In the genomic region with DNA sequence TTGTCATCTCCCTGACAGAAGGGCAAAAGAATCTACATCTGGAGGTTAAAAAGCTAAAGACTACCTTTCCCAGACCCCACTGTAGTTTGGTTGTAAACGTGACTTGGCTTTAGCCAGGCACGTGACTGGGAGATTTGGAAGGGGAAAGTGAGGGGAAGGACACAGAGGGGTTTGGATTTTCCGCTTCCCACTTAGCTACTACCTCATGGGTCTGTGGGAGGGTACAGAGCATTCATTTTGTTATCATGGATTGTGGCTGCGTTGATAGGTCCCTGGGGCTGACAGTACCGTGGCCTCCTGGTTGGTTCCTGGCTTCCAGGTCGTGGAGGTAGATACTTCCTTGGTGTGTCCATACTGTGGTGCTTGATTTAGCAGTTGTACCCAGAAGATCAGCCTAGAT, we compare ENCODE assay signal across 19 cellular contexts. TPM values are rescaled to one million over a fixed set of nuclear protein-coding genes. Genes with fewer than 3 reads are reported as not detected.
DNase-seq lines count a peak whose midpoint lies in the region; ATAC-seq and TF ChIP-seq lines count a peak whose summit lies in the region.
"Had no signal": no experiment of that assay in that cellular context is flagged by ENCODE, and none has a peak within 500 bp of the region (broad histone marks: within the 10 kb centered on the region; RNA-seq: fewer than 3 reads in every experiment).

No MANE protein-coding gene starts in this region.

- H2BK12ac ChIP-seq in mesenchymal stem cell (ENCODE audit: low read length in 2 of 2), result no peak overlapping the region

- no peak overlapping the region for H3K4me3 Mint-ChIP-seq in CD14-positive monocyte
- H3K4me3 Mint-ChIP-seq in HFFc6, result peak overlapping the region; percentile 11; the same call in 1 of the 2 replicates
- H3K4me3 Mint-ChIP-seq in activated CD8-positive, alpha-beta T cell treated with anti-CD3 and anti-CD28 coated beads, Interleukin-2, amount 10 ng/mL, durations not matched to agents 7 days and 5 days, result peak overlapping the region; percentile 19
- H3K4me3 Mint-ChIP-seq: effector memory CD8-positive, alpha-beta T cell had no signal

- H3K9me3 ChIP-seq in mesenchymal stem cell (ENCODE audit: control insufficient read depth, low read length) (no peaks in the 10 kb centered on the region), prostate gland (no peaks in the 10 kb centered on the region)
- H3K9me3 ChIP-seq: sigmoid colon, SJSA1 had no signal

- no peak overlapping the region for H3K18ac ChIP-seq in mesenchymal stem cell (ENCODE audit: low read depth in 1 of 2, low read length in 2 of 2)

- peak overlapping the region; percentile 43 for H4K91ac ChIP-seq in mesenchymal stem cell (ENCODE audit: low read length)

- H3K27ac ChIP-seq in mesenchymal stem cell (ENCODE audit: low read length, poor library complexity, severe bottlenecking), result no peak overlapping the region
- H3K27ac ChIP-seq in prostate gland, result no peak overlapping the region
- H3K27ac ChIP-seq: sigmoid colon, SJSA1 had no signal

- DNase-seq in CD14-positive monocyte (ENCODE audit: low spot score) (no peak), HFFc6 (no peak), mesenchymal stem cell (no peak), SK-N-DZ (ENCODE audit: low spot score) (no peak), Right ventricle myocardium superior (no peak), prostate gland (ENCODE audit: low spot score) (no peak)
- DNase-seq in activated CD8-positive, alpha-beta T cell treated with anti-CD3 and anti-CD28 coated beads, Interleukin-2, amount 10 ng/mL, durations not matched to agents 7 days and 5 days, result no peak
- DNase-seq: activated CD4-positive, alpha-beta T cell treated with anti-CD3 and anti-CD28 coated beads, Interleukin-2, amount 10 ng/mL, durations not matched to agents 7 days and 5 days; amniotic stem cell; cerebellar nuclear complex; effector memory CD8-positive, alpha-beta T cell; GDM1; hippocampal formation; kidney; midbrain; sigmoid colon; substantia nigra had no signal

- H2AK5ac ChIP-seq in mesenchymal stem cell (ENCODE audit: low read length, severe bottlenecking), result no peak overlapping the region

- H3K14ac ChIP-seq in mesenchymal stem cell (ENCODE audit: low read length in 2 of 2), result no peak overlapping the region

- POLR2A ChIA-PET in activated CD8-positive, alpha-beta T cell treated with anti-CD3 and anti-CD28 coated beads, Interleukin-2, amount 10 ng/mL, durations not matched to agents 7 days and 5 days (lab: Charles Lee), result no interaction called here

- H2BK15ac ChIP-seq in mesenchymal stem cell (ENCODE audit: low read depth, poor library complexity, severe bottlenecking), result no peak overlapping the region

- H3K9me3 Mint-ChIP-seq in CD14-positive monocyte, result no peaks in the 10 kb centered on the region
- no peaks in the 10 kb centered on the region for H3K9me3 Mint-ChIP-seq in HFFc6
- H3K9me3 Mint-ChIP-seq in activated CD8-positive, alpha-beta T cell treated with anti-CD3 and anti-CD28 coated beads, Interleukin-2, amount 10 ng/mL, durations not matched to agents 7 days and 5 days (ENCODE audit: insufficient read depth), result no peaks in the 10 kb centered on the region
- H3K9me3 Mint-ChIP-seq: activated CD4-positive, alpha-beta T cell treated with anti-CD3 and anti-CD28 coated beads, Interleukin-2, amount 10 ng/mL, durations not matched to agents 7 days and 5 days; effector memory CD8-positive, alpha-beta T cell had no signal

- H3K4me1 Mint-ChIP-seq in CD14-positive monocyte, result peaks cover 44% of the 10 kb centered on the region
- peaks cover 50% of the 10 kb centered on the region for H3K4me1 Mint-ChIP-seq in HFFc6 (ENCODE audit: low read depth)
- peaks cover 61% of the 10 kb centered on the region for H3K4me1 Mint-ChIP-seq in activated CD8-positive, alpha-beta T cell treated with anti-CD3 and anti-CD28 coated beads, Interleukin-2, amount 10 ng/mL, durations not matched to agents 7 days and 5 days (ENCODE audit: low read depth)

- H3K4me3 ChIP-seq in mesenchymal stem cell (ENCODE audit: insufficient read depth in 1 of 2, low read depth in 1 of 2, low read length in 2 of 2), result no peak overlapping the region
- no peak overlapping the region for H3K4me3 ChIP-seq in prostate gland
- H3K4me3 ChIP-seq: sigmoid colon, SJSA1 had no signal

- no peak overlapping the region for H2AFZ ChIP-seq in mesenchymal stem cell (ENCODE audit: low read depth, low read length)

- no peaks in the 10 kb centered on the region for H3K4me1 ChIP-seq in mesenchymal stem cell (ENCODE audit: control insufficient read depth, insufficient read depth, low read depth, low read length)
- peaks cover 4% of the 10 kb centered on the region for H3K4me1 ChIP-seq in prostate gland (replicated peaks)

- CTCF ChIA-PET in activated CD8-positive, alpha-beta T cell treated with anti-CD3 and anti-CD28 coated beads, Interleukin-2, amount 10 ng/mL, durations not matched to agents 7 days and 5 days (lab: Charles Lee), result interaction anchor here (0.6 kb wide), 1 partner anchor 29 kb away, joined by 3 read pairs; no protein-coding TSS in a partner anchor

- WGBS in mesenchymal stem cell, result 76% methylated on average over 6 of the region's 6 CpGs
- WGBS in prostate gland, result 93% methylated on average over 6 of the region's 6 CpGs

- H2BK120ac ChIP-seq in mesenchymal stem cell (ENCODE audit: low read depth, low read length), result no peak overlapping the region

- no peaks in the 10 kb centered on the region for H3K36me3 ChIP-seq in mesenchymal stem cell (ENCODE audit: control insufficient read depth in 1 of 2, insufficient read depth in 2 of 2, low read depth in 1 of 2, low read length in 2 of 2)
- H3K36me3 ChIP-seq in prostate gland, result no peaks in the 10 kb centered on the region
- H3K36me3 ChIP-seq: sigmoid colon had no signal

- no peak for ATAC-seq in activated CD8-positive, alpha-beta T cell treated with anti-CD3 and anti-CD28 coated beads, Interleukin-2, amount 10 ng/mL, durations not matched to agents 7 days and 5 days
- ATAC-seq in Right ventricle myocardium superior (ENCODE audit: poor library complexity) (no peak), GM18858 (IDR thresholded peaks at IDR 0.05; ENCODE audit: unreplicated experiment) (no peak)
- ATAC-seq: effector memory CD8-positive, alpha-beta T cell had no signal

- no peak for TF ChIP-seq POLR2A in prostate gland (IDR thresholded peaks at IDR 0.05)

- no peak overlapping the region for H3K4ac ChIP-seq in mesenchymal stem cell (ENCODE audit: low read depth in 1 of 2, low read length in 2 of 2)

- H3K27me3 ChIP-seq in mesenchymal stem cell (ENCODE audit: control insufficient read depth in 1 of 2, insufficient read depth in 1 of 2, low read length in 2 of 2) (no peaks in the 10 kb centered on the region), prostate gland (replicated peaks; ENCODE audit: insufficient read depth) (no peaks in the 10 kb centered on the region)
- H3K27me3 ChIP-seq: sigmoid colon, SJSA1 had no signal

- no peak overlapping the region for H3K9ac ChIP-seq in mesenchymal stem cell (ENCODE audit: low read length)

- intact Hi-C loops in CD14-positive monocyte (cut with micrococcal nuclease) (loop anchor here in 1 of 2 donors (10.0 kb wide), 1 partner anchor 160 kb away; no protein-coding TSS in a partner anchor), Right ventricle myocardium superior (cut with DNase I) (no loop called here), prostate gland (cut with DNase I) (no loop called here)

- H3K27me3 Mint-ChIP-seq in CD14-positive monocyte (ENCODE audit: low read depth in 3 of 3), result no peaks in the 10 kb centered on the region
- H3K27me3 Mint-ChIP-seq in HFFc6 (ENCODE audit: insufficient read depth), result peaks cover 5% of the 10 kb centered on the region; the same call in 1 of the 2 replicates
- H3K27me3 Mint-ChIP-seq in activated CD8-positive, alpha-beta T cell treated with anti-CD3 and anti-CD28 coated beads, Interleukin-2, amount 10 ng/mL, durations not matched to agents 7 days and 5 days (ENCODE audit: low read depth), result no peaks in the 10 kb centered on the region
- H3K27me3 Mint-ChIP-seq: activated CD4-positive, alpha-beta T cell treated with anti-CD3 and anti-CD28 coated beads, Interleukin-2, amount 10 ng/mL, durations not matched to agents 7 days and 5 days; effector memory CD8-positive, alpha-beta T cell had no signal

- H4K8ac ChIP-seq in mesenchymal stem cell (ENCODE audit: low read length), result no peak overlapping the region

- TF ChIP-seq CTCF in CD14-positive monocyte (IDR thresholded peaks at IDR 0.05), result no peak
- no peak for TF ChIP-seq CTCF in HFFc6 (IDR thresholded peaks at IDR 0.05)
- TF ChIP-seq CTCF in prostate gland (IDR thresholded peaks at IDR 0.05), result no peak

- H3K36me3 Mint-ChIP-seq in CD14-positive monocyte (peaks cover 0 to 2% of the 10 kb centered on the region in 2 donors), HFFc6 (ENCODE audit: low read depth) (peaks cover 4% of the 10 kb centered on the region; the same call in 1 of the 2 replicates)
- H3K36me3 Mint-ChIP-seq in activated CD8-positive, alpha-beta T cell treated with anti-CD3 and anti-CD28 coated beads, Interleukin-2, amount 10 ng/mL, durations not matched to agents 7 days and 5 days (ENCODE audit: low read depth), result peaks cover 27% of the 10 kb centered on the region

- H3K23ac ChIP-seq in mesenchymal stem cell (ENCODE audit: low read length in 2 of 2), result no peak overlapping the region

- H3K4me2 ChIP-seq in mesenchymal stem cell (ENCODE audit: low read length, poor library complexity, severe bottlenecking), result no peak overlapping the region

- H3K27ac Mint-ChIP-seq in CD14-positive monocyte (peak overlapping the region in 4 of 7 donors; percentile 13 to 68 (median 36)), HFFc6 (no peak overlapping the region)
- peak overlapping the region; percentile 39 for H3K27ac Mint-ChIP-seq in activated CD8-positive, alpha-beta T cell treated with anti-CD3 and anti-CD28 coated beads, Interleukin-2, amount 10 ng/mL, durations not matched to agents 7 days and 5 days
- H3K27ac Mint-ChIP-seq: activated CD4-positive, alpha-beta T cell treated with anti-CD3 and anti-CD28 coated beads, Interleukin-2, amount 10 ng/mL, durations not matched to agents 7 days and 5 days; effector memory CD8-positive, alpha-beta T cell had no signal

- H3K79me1 ChIP-seq in mesenchymal stem cell (replicated peaks; ENCODE audit: low read length, poor library complexity, severe bottlenecking), result no peaks in the 10 kb centered on the region

- H2BK5ac ChIP-seq in mesenchymal stem cell (ENCODE audit: low read depth, low read length, poor library complexity, severe bottlenecking), result no peak overlapping the region

RNA-seq across cellular contexts. Expression of gene CHD1L, which starts 2.6 kb away (rescaled TPM):
- polyA plus RNA-seq in CD14-positive monocyte, result 10 to 100 TPM; 13.1 to 15.2 TPM
- 10 to 100 TPM; 34.4 to 43.2 (median 38.0) TPM for total RNA-seq in HFFc6 (2021; fragmentation: NEBNext Ultra II Directional; extraction: Animal tissue kit (Norgen Biotek cat#: 25700))
- 10 to 100 TPM; 62.3 to 63.2 TPM for total RNA-seq in activated CD8-positive, alpha-beta T cell treated with anti-CD3 and anti-CD28 coated beads, Interleukin-2, amount 10 ng/mL, durations not matched to agents 7 days and 5 days
- 15.6 TPM for polyA plus RNA-seq in mesenchymal stem cell (2013, experiment 1 of 2)
- 15.9 TPM for polyA plus RNA-seq in mesenchymal stem cell (2013, experiment 2 of 2)
- polyA plus RNA-seq in SK-N-DZ (2014; cell fraction: cytosol; rRNA removed), result 55.2 and 55.3 TPM in 2 replicates
- polyA plus RNA-seq in SK-N-DZ (2014; cell fraction: nucleus; rRNA removed), result 78.3 and 93.3 TPM in 2 replicates
- total RNA-seq in Right ventricle myocardium superior (8.2 TPM), prostate gland (10 to 100 TPM; 21.4 to 22.0 TPM)

RNA-seq across cellular contexts. Expression of gene FMO5, which starts 20.0 kb away (rescaled TPM):
- 10 to 100 TPM; 16.8 to 18.0 TPM for polyA plus RNA-seq in CD14-positive monocyte
- under 1 TPM in 5 of 6 experiments, not detected in 1; 0.21 to 0.53 (median 0.31) TPM for total RNA-seq in HFFc6 (2021; fragmentation: NEBNext Ultra II Directional; extraction: Animal tissue kit (Norgen Biotek cat#: 25700))
- under 1 TPM; 0.31 to 0.50 TPM for total RNA-seq in activated CD8-positive, alpha-beta T cell treated with anti-CD3 and anti-CD28 coated beads, Interleukin-2, amount 10 ng/mL, durations not matched to agents 7 days and 5 days
- polyA plus RNA-seq in mesenchymal stem cell (2013, experiment 1 of 2), result 0.51 TPM
- polyA plus RNA-seq in mesenchymal stem cell (2013, experiment 2 of 2), result 0.56 TPM
- not detected in 2 replicates for polyA plus RNA-seq in SK-N-DZ (2014; cell fraction: cytosol; rRNA removed)
- polyA plus RNA-seq in SK-N-DZ (2014; cell fraction: nucleus; rRNA removed), result 0.13 TPM in 1 of 2 replicates, not detected in the other
- 8.5 TPM for total RNA-seq in Right ventricle myocardium superior
- 10 to 100 TPM in 1 of 2 donors, 1 to 10 TPM in 1; 9.1 to 19.3 TPM for total RNA-seq in prostate gland

Comparison
In these comparisons a context has a peak if more than half of its experiments do, and no peak if none do; other contexts are left out.
1. H3K4me3 Mint-ChIP-seq: peak in HFFc6 (single experiment) and activated CD8-positive, alpha-beta T cell treated with anti-CD3 and anti-CD28 coated beads, Interleukin-2, amount 10 ng/mL, durations not matched to agents 7 days and 5 days (single experiment); none in CD14-positive monocyte (0 of 2).